ENCODE assay signal across 11 cellular contexts in genomic region chr7:90605055-90605454, GRCh38. TPM values are rescaled to one million over a fixed set of nuclear protein-coding genes. Genes with fewer than 3 reads are reported as not detected.
DNase-seq lines count a peak whose midpoint lies in the region; ATAC-seq, FAIRE-seq and TF ChIP-seq lines count a peak whose summit lies in the region.
"Had no signal": no experiment of that assay in that cellular context is flagged by ENCODE, and none has a peak within 500 bp of the region (broad histone marks: within the 10 kb centered on the region; RNA-seq: fewer than 3 reads in every experiment).

No MANE protein-coding gene starts in this region.

- POLR2A ChIA-PET in activated B cell treated with CpG ODN at 0.5 μM for 24 hours (lab: Charles Lee): interaction anchor here (1.3 kb wide), 1 partner anchor 9 kb away, joined by 4 read pairs; the partner anchor contains the start of gene CDK14
- POLR2A ChIA-PET in activated CD8-positive, alpha-beta T cell treated with anti-CD3 and anti-CD28 coated beads, Interleukin-2, amount 10 ng/mL, durations not matched to agents 7 days and 5 days (lab: Charles Lee): no interaction called here

- peaks cover 42% of the 10 kb centered on the region for H3K4me1 Mint-ChIP-seq in activated B cell treated with CpG ODN at 0.5 μM for 24 hours
- H3K4me1 Mint-ChIP-seq in activated CD8-positive, alpha-beta T cell treated with anti-CD3 and anti-CD28 coated beads, Interleukin-2, amount 10 ng/mL, durations not matched to agents 7 days and 5 days (ENCODE audit: low read depth): no peaks in the 10 kb centered on the region

- peak; percentile 86 for DNase-seq in COLO668 (lab: John Stamatoyannopoulos, UW; ENCODE audit: unreplicated experiment)
- peak; percentile 75 to 92 for DNase-seq in NCI-H2081 (lab: John Stamatoyannopoulos, UW)
- DNase-seq in activated B cell treated with CpG ODN at 0.5 μM for 24 hours: no peak
- DNase-seq in activated effector memory CD4-positive, alpha-beta T cell treated with anti-CD3 and anti-CD28 coated beads, Interleukin-2, amount 50 U/mL, for 16 hours: no peak
- no peak for DNase-seq in activated CD8-positive, alpha-beta T cell treated with anti-CD3 and anti-CD28 coated beads, Interleukin-2, amount 10 ng/mL, durations not matched to agents 7 days and 5 days
- no peak for DNase-seq in H54 (ENCODE audit: insufficient read length, low spot score)
- DNase-seq in AG08395 (ENCODE audit: low spot score): no peak
- DNase-seq: stimulated activated naive CD4-positive, alpha-beta T cell treated with Interleukin-2 at 50 U/mL for 16 hours had no signal

- no peak for FAIRE-seq in H54 (lab: Jason Lieb, UNC)
- FAIRE-seq: bronchial epithelial cell had no signal

- H3K36me3 Mint-ChIP-seq in activated B cell treated with CpG ODN at 0.5 μM for 24 hours (ENCODE audit: low read depth): no peaks in the 10 kb centered on the region
- H3K36me3 Mint-ChIP-seq in activated CD8-positive, alpha-beta T cell treated with anti-CD3 and anti-CD28 coated beads, Interleukin-2, amount 10 ng/mL, durations not matched to agents 7 days and 5 days (ENCODE audit: low read depth): no peaks in the 10 kb centered on the region
- H3K36me3 Mint-ChIP-seq: natural killer cell treated with Interleukin-12 subunit alpha and Interleukin-12 subunit beta and Interleukin-15 and Interleukin-18, amount 100 ng/mL, for 72 hours had no signal

- H3K4me3 Mint-ChIP-seq in activated B cell treated with CpG ODN at 0.5 μM for 24 hours: no peak overlapping the region
- H3K4me3 Mint-ChIP-seq in activated CD8-positive, alpha-beta T cell treated with anti-CD3 and anti-CD28 coated beads, Interleukin-2, amount 10 ng/mL, durations not matched to agents 7 days and 5 days: no peak overlapping the region
- H3K4me3 Mint-ChIP-seq: natural killer cell treated with Interleukin-12 subunit alpha and Interleukin-12 subunit beta and Interleukin-15 and Interleukin-18, amount 100 ng/mL, for 72 hours had no signal

- intact Hi-C loops in activated B cell treated with CpG ODN at 0.5 μM for 24 hours (cut with micrococcal nuclease): no loop called here

- peak; percentile 56 for ATAC-seq in GM19463 (IDR thresholded peaks at IDR 0.05; ENCODE audit: unreplicated experiment)
- ATAC-seq in activated B cell treated with CpG ODN at 0.5 μM for 24 hours (ENCODE audit: low read depth): peak; percentile 42
- no peak for ATAC-seq in activated CD8-positive, alpha-beta T cell treated with anti-CD3 and anti-CD28 coated beads, Interleukin-2, amount 10 ng/mL, durations not matched to agents 7 days and 5 days
- ATAC-seq: natural killer cell treated with Interleukin-12 subunit alpha and Interleukin-12 subunit beta and Interleukin-15 and Interleukin-18, amount 100 ng/mL, for 72 hours had no signal

- H3K9me3 Mint-ChIP-seq in activated B cell treated with CpG ODN at 0.5 μM for 24 hours: no peaks in the 10 kb centered on the region
- H3K9me3 Mint-ChIP-seq in activated CD8-positive, alpha-beta T cell treated with anti-CD3 and anti-CD28 coated beads, Interleukin-2, amount 10 ng/mL, durations not matched to agents 7 days and 5 days (ENCODE audit: insufficient read depth): no peaks in the 10 kb centered on the region
- H3K9me3 Mint-ChIP-seq: natural killer cell treated with Interleukin-12 subunit alpha and Interleukin-12 subunit beta and Interleukin-15 and Interleukin-18, amount 100 ng/mL, for 72 hours had no signal

- H3K27ac Mint-ChIP-seq in activated B cell treated with CpG ODN at 0.5 μM for 24 hours: no peak overlapping the region
- H3K27ac Mint-ChIP-seq in activated CD8-positive, alpha-beta T cell treated with anti-CD3 and anti-CD28 coated beads, Interleukin-2, amount 10 ng/mL, durations not matched to agents 7 days and 5 days: no peak overlapping the region
- H3K27ac Mint-ChIP-seq: natural killer cell treated with Interleukin-12 subunit alpha and Interleukin-12 subunit beta and Interleukin-15 and Interleukin-18, amount 100 ng/mL, for 72 hours had no signal

- TF ChIP-seq CTCF in activated B cell treated with CpG ODN at 0.5 μM for 24 hours (IDR thresholded peaks at IDR 0.05): no peak

- no peak for TF ChIP-seq POLR2A in H54 (IDR thresholded peaks at IDR 0.05; ENCODE audit: low read depth, low read length)

- no peaks in the 10 kb centered on the region for H3K27me3 Mint-ChIP-seq in activated B cell treated with CpG ODN at 0.5 μM for 24 hours
- H3K27me3 Mint-ChIP-seq in activated CD8-positive, alpha-beta T cell treated with anti-CD3 and anti-CD28 coated beads, Interleukin-2, amount 10 ng/mL, durations not matched to agents 7 days and 5 days (ENCODE audit: low read depth): peaks cover 9% of the 10 kb centered on the region

- CTCF ChIA-PET in activated B cell treated with CpG ODN at 0.5 μM for 24 hours (lab: Charles Lee): interaction anchor here (1.9 kb wide), 1 partner anchor 23 kb away, joined by 9 read pairs; no protein-coding TSS in a partner anchor
- CTCF ChIA-PET in activated CD8-positive, alpha-beta T cell treated with anti-CD3 and anti-CD28 coated beads, Interleukin-2, amount 10 ng/mL, durations not matched to agents 7 days and 5 days (lab: Charles Lee): no interaction called here

RNA-seq across cellular contexts. Expression of gene CDK14, which starts 8.9 kb away (rescaled TPM):
- 130 and 140 TPM in 2 replicates for total RNA-seq in activated B cell treated with CpG ODN at 0.5 μM for 24 hours
- total RNA-seq in activated CD8-positive, alpha-beta T cell treated with anti-CD3 and anti-CD28 coated beads, Interleukin-2, amount 10 ng/mL, durations not matched to agents 7 days and 5 days: not detected

Comparison
In these comparisons a context has a peak if more than half of its experiments do, and no peak if none do; other contexts are left out.
1. DNase-seq: peak in COLO668 (single experiment) and NCI-H2081 (2 of 2); none in activated B cell treated with CpG ODN at 0.5 μM for 24 hours (single experiment), activated effector memory CD4-positive, alpha-beta T cell treated with anti-CD3 and anti-CD28 coated beads, Interleukin-2, amount 50 U/mL, for 16 hours (single experiment), activated CD8-positive, alpha-beta T cell treated with anti-CD3 and anti-CD28 coated beads, Interleukin-2, amount 10 ng/mL, durations not matched to agents 7 days and 5 days (single experiment), H54 (single experiment) and AG08395 (single experiment).
2. RNA of gene CDK14, which starts 8.9 kb away (total RNA-seq): 130 to 140 TPM in activated B cell treated with CpG ODN at 0.5 μM for 24 hours; not detected in activated CD8-positive, alpha-beta T cell treated with anti-CD3 and anti-CD28 coated beads, Interleukin-2, amount 10 ng/mL, durations not matched to agents 7 days and 5 days; every median in the first group is over 100 times any median in the second.